Comparison of ENCODE assay signal across 28 cellular contexts in the genomic region with DNA sequence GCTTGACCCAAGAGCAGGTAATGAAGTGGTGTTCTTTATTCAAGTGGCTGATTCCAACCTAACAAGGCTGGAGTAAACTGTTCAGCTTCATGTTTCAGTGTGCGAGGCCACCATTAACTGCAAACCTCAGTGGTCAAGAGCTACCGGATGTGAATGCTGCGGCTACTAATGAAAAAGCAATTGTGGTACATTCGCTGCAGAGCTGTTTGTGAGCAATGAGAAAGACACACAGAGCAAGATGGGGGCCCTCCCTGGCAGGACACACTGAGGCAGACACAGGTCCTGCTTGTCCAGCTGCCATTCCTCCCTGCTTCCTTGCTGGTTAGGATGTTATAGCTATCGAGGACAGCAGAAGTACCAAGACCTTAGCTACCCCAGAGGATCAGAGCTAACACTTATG.
"Had no signal": no experiment of that assay in that cellular context is flagged by ENCODE, and none has a peak within 500 bp of the region (broad histone marks: within the 10 kb centered on the region; RNA-seq: fewer than 3 reads in every experiment).

No MANE protein-coding gene starts in this region.

- H3K4me3 ChIP-seq: body of pancreas, esophagus muscularis mucosa, heart left ventricle, ovary, psoas muscle, suprapubic skin, tibial artery had no signal

- FAIRE-seq: colon, kidney had no signal

- H3K4me1 ChIP-seq: body of pancreas, foreskin keratinocyte, heart left ventricle, psoas muscle, suprapubic skin, tibial artery had no signal

- ATAC-seq: activated T-cell treated with anti-CD3 and anti-CD28 coated beads, Interleukin-2, amount 50 U/mL, for 4 hours; body of pancreas; foreskin keratinocyte; heart left ventricle; left colon; naive thymus-derived CD4-positive, alpha-beta T cell; psoas muscle; T-helper 17 cell had no signal

- H3K9me3 ChIP-seq: body of pancreas, esophagus muscularis mucosa, heart left ventricle, ovary, psoas muscle, suprapubic skin, tibial artery had no signal

- H3K36me3 ChIP-seq: esophagus muscularis mucosa, heart left ventricle, ovary, suprapubic skin, tibial artery had no signal

- DNase-seq: activated CD4-positive, alpha-beta memory T cell treated with anti-CD3 and anti-CD28 coated beads for 36 hours; activated CD4-positive, alpha-beta T cell treated with anti-CD3 and anti-CD28 coated beads, Interleukin-2, amount 10 ng/mL, durations not matched to agents 24 days and 14 days; activated CD4-positive, CD25-positive, alpha-beta regulatory T cell treated with anti-CD3 and anti-CD28 coated beads, Interleukin-2, amount 50 U/mL, for 72 hours; activated CD8-positive, alpha-beta memory T cell treated with anti-CD3 and anti-CD28 coated beads, Interleukin-2, amount 50 U/mL, for 48 hours; activated T-cell treated with anti-CD3 and anti-CD28 coated beads, Interleukin-2, amount 50 U/mL, for 4 hours; anterior cingulate cortex; body of pancreas; dermis blood vessel endothelial cell; effector CD4-positive, alpha-beta T cell; foreskin keratinocyte; heart left ventricle; hypothalamus; immature natural killer cell; kidney; left colon; mammary epithelial cell; midbrain; naive thymus-derived CD4-positive, alpha-beta T cell; ovary; psoas muscle; stimulated activated CD4-positive, alpha-beta T cell treated with anti-CD3 and anti-CD28 coated beads, Interleukin-15, amount 100 ng/mL, for 24 hours; stimulated activated CD4-positive, alpha-beta T cell treated with anti-CD3 and anti-CD28 coated beads, Interleukin-2, amount 100 ng/mL, for 24 hours; stimulated activated naive CD4-positive, alpha-beta T cell; T-helper 17 cell; tibial artery had no signal

- H3K27me3 ChIP-seq: body of pancreas, foreskin keratinocyte, ovary, suprapubic skin had no signal

- H3K27ac ChIP-seq: body of pancreas, esophagus muscularis mucosa, foreskin keratinocyte, heart left ventricle, ovary, psoas muscle, suprapubic skin, tibial artery had no signal
